Comparison of ENCODE assay signal across 1 cellular context in genomic region chr13:99431927-99432636, GRCh38.
TF ChIP-seq lines count a peak whose summit lies in the region.

No MANE protein-coding gene starts in this region.

TF ChIP-seq in K562, 482 proteins besides CTCF, POLR2A, EP300 and RAD21 (continued from another document):
- TF ChIP-seq MLLT1 (IDR thresholded peaks at IDR 0.05) (no peak), ZFP91 (CRISPR knock-in tag; IDR thresholded peaks at IDR 0.05) (no peak)
TF ChIP-seq in K562: peak in this region for 0.
